ENCODE assay signal across 1 cellular context in the genomic region with DNA sequence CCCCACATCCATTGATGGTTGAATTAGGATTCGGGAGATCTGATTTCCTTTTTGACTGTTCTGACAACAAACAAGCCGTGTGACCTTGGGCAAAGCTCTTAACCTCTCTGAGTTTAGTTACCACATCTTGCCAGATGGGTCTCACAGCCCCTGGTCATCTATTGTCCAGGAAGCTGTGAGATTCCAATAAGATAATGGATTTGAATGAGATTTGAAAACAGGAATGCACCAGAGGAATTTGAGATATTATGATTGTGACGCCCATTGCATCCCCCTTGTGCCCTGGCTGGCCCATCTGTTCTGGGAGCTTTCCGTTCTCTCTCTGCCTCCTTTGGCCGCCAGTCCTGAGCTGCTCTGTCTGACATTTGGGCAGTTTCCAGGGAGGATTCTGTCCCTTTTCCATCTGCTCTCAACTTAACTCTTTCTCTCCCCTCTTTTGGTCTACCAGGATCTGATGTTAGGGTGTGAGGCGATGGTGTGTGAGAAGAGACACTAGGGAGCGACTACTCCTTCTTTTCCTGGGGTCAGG.
A peak's percentile ranks its signal among the peaks of the same experiment; 100 is the strongest.
TF ChIP-seq lines count a peak whose summit lies in the region.

No MANE protein-coding gene starts in this region.

TF ChIP-seq in SK-N-SH, 30 proteins besides CTCF, POLR2A, EP300 and RAD21 (continued from another document):
- TF ChIP-seq EZH2phosphoT487 (IDR thresholded peaks at IDR 0.05; ENCODE audit: borderline replicate concordance, low read depth) (no peak), RCOR1 (IDR thresholded peaks at IDR 0.05; ENCODE audit: low read length) (peak; percentile 80), NFIC (IDR thresholded peaks at IDR 0.05; ENCODE audit: borderline replicate concordance) (no peak), SIN3A (IDR thresholded peaks at IDR 0.05; ENCODE audit: borderline replicate concordance, low read depth, low read length) (no peak), TAF1 (IDR thresholded peaks at IDR 0.05; ENCODE audit: borderline replicate concordance, low read depth, low read length) (no peak), ELF1 (IDR thresholded peaks at IDR 0.05) (no peak)
